2 cellular contexts compared by ENCODE assay signal in the genomic region with DNA sequence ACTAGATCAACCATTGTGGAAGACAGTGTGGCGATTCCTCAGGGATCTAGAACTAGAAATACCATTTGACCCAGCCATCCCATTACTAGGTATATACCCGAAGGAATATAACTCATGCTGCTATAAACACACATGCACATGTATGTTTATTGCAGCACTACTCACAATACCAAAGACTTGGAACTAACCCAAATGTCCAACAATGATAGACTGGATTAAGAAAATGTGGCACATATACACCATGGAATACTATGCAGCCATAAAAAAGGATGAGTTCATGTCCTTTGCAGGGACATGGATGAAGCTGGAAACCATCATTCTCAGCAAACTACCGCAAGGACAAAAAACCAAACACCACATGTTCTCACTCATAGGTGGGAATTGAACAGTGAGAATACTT. TPM values are rescaled to one million over a fixed set of nuclear protein-coding genes. Genes with fewer than 3 reads are reported as not detected.
"Had no signal": no experiment of that assay in that cellular context is flagged by ENCODE, and none has a peak within 500 bp of the region (broad histone marks: within the 10 kb centered on the region; RNA-seq: fewer than 3 reads in every experiment).

No MANE protein-coding gene starts in this region.

RNA-seq across cellular contexts. Expression of a gene that starts 42.9 kb away (rescaled TPM):
- total RNA-seq: G401, GM12878 had no signal
